ENCODE assay signal across 1 cellular context in genomic region chr12:47123730-47124129, GRCh38.
TF ChIP-seq lines count a peak whose summit lies in the region.

No MANE protein-coding gene starts in this region.

TF ChIP-seq in IMR-90, 13 proteins besides CTCF, POLR2A, EP300 and RAD21 (continued from another document):
- TF ChIP-seq USF2 (IDR thresholded peaks at IDR 0.05; ENCODE audit: low read depth, low read length) (no peak), MXI1 (IDR thresholded peaks at IDR 0.05; ENCODE audit: borderline replicate concordance, low read depth, low read length) (no peak), BHLHE40 (IDR thresholded peaks at IDR 0.05; ENCODE audit: low read depth, low read length) (no peak), MAFK (IDR thresholded peaks at IDR 0.05; ENCODE audit: low read depth, low read length) (no peak), CEBPB (IDR thresholded peaks at IDR 0.05; ENCODE audit: low read depth, low read length) (no peak), SMC3 (IDR thresholded peaks at IDR 0.05; ENCODE audit: low read depth, low read length) (no peak), RCOR1 (IDR thresholded peaks at IDR 0.05; ENCODE audit: insufficient replicate concordance, low read length) (no peak), ELK1 (IDR thresholded peaks at IDR 0.05; ENCODE audit: borderline replicate concordance, low read depth, low read length) (no peak), MAZ (IDR thresholded peaks at IDR 0.05; ENCODE audit: borderline replicate concordance, low read depth, low read length) (no peak), NFE2L2 (IDR thresholded peaks at IDR 0.05; ENCODE audit: low read depth, low read length) (no peak), FOS (IDR thresholded peaks at IDR 0.05; ENCODE audit: low read depth, low read length) (no peak)
